In genomic region chr9:90000925-90001324, GRCh38 we compare ENCODE assay signal across 1 cellular context.
TF ChIP-seq lines count a peak whose summit lies in the region.

No MANE protein-coding gene starts in this region.

TF ChIP-seq in GM23338, 12 proteins besides CTCF, POLR2A, EP300 and RAD21 (continued from another document):
- TF ChIP-seq ZNF462 (CRISPR knock-in tag; IDR thresholded peaks at IDR 0.05): no peak
